Comparison of ENCODE assay signal across 1 cellular context in genomic region chr2:237474931-237475703, GRCh38.
TF ChIP-seq lines count a peak whose summit lies in the region.

No MANE protein-coding gene starts in this region.

TF ChIP-seq in HepG2, 621 proteins besides CTCF, POLR2A, EP300 and RAD21 (continued from another document and continues in another):
- TF ChIP-seq DZIP1 (CRISPR knock-in tag; IDR thresholded peaks at IDR 0.05) (peak; percentile 53; the same call in 1 of the 2 replicates), DRAP1 (CRISPR knock-in tag; IDR thresholded peaks at IDR 0.05) (0 out of 2 replicates have a peak, but pooled peaks have one; percentile 31), HMG20B (CRISPR knock-in tag; conservative IDR thresholded peaks at IDR 0.05) (no peak), CENPT (CRISPR knock-in tag; IDR thresholded peaks at IDR 0.05; ENCODE audit: low read depth) (no peak), ZNF770 (CRISPR knock-in tag; IDR thresholded peaks at IDR 0.05) (no peak; the same call in 1 of the 2 replicates), ZNF564 (CRISPR knock-in tag; IDR thresholded peaks at IDR 0.05) (peak; percentile 59; the same call in 1 of the 2 replicates), ARNT (IDR thresholded peaks at IDR 0.05) (no peak), ZSCAN12 (CRISPR knock-in tag; IDR thresholded peaks at IDR 0.05) (no peak), PHF8 (CRISPR knock-in tag; IDR thresholded peaks at IDR 0.05) (peak; percentile 82), PRMT3 (CRISPR knock-in tag; IDR thresholded peaks at IDR 0.05; ENCODE audit: borderline replicate concordance, low read depth) (0 out of 2 replicates have a peak, but pooled peaks have one; percentile 37), EEA1 (CRISPR knock-in tag; IDR thresholded peaks at IDR 0.05; ENCODE audit: borderline replicate concordance) (0 out of 2 replicates have a peak, but pooled peaks have one; percentile 24), MXD3 (CRISPR knock-in tag; IDR thresholded peaks at IDR 0.05) (peak; percentile 67; the same call in 1 of the 2 replicates), SNRNP70 (IDR thresholded peaks at IDR 0.05; ENCODE audit: low read depth, low read length) (no peak), TARDBP (CRISPR knock-in tag; IDR thresholded peaks at IDR 0.05) (peak; percentile 88), SYNCRIP (IDR thresholded peaks at IDR 0.05; ENCODE audit: insufficient read depth, low read depth, low read length) (no peak), NR2F1 (CRISPR knock-in tag; IDR thresholded peaks at IDR 0.05) (peak; percentile 50 to 58; a peak in 2 of 4 replicates), ZNF556 (CRISPR knock-in tag; IDR thresholded peaks at IDR 0.05; ENCODE audit: borderline replicate concordance) (peak; percentile 93), RNF2 (conservative IDR thresholded peaks at IDR 0.05; ENCODE audit: low read depth) (no peak), ZNF12 (CRISPR knock-in tag; IDR thresholded peaks at IDR 0.05) (no peak), ZNF574 (CRISPR knock-in tag; IDR thresholded peaks at IDR 0.05) (peak; percentile 99), ZNF720 (CRISPR knock-in tag; IDR thresholded peaks at IDR 0.05) (no peak), TBX2 (CRISPR knock-in tag; IDR thresholded peaks at IDR 0.05; ENCODE audit: borderline replicate concordance) (0 out of 2 replicates have a peak, but pooled peaks have one; percentile 67), CREB1 (IDR thresholded peaks at IDR 0.05) (no peak), CREB1 (CRISPR knock-in tag; IDR thresholded peaks at IDR 0.05) (no peak), ZNF740 (CRISPR knock-in tag; IDR thresholded peaks at IDR 0.05) (no peak), MNT (IDR thresholded peaks at IDR 0.05) (no peak), ZNF562 (CRISPR knock-in tag; IDR thresholded peaks at IDR 0.05; ENCODE audit: borderline replicate concordance) (no peak), AGO2 (optimal IDR thresholded peaks at IDR 0.05; ENCODE audit: low read depth, low read length) (peak; percentile 86), HOXD1 (CRISPR knock-in tag; IDR thresholded peaks at IDR 0.05) (no peak), PPARG (CRISPR knock-in tag; conservative IDR thresholded peaks at IDR 0.05) (peak; percentile 38; the same call in 1 of the 2 replicates), EED (CRISPR knock-in tag; IDR thresholded peaks at IDR 0.05) (no peak), ZFP1 (CRISPR knock-in tag; IDR thresholded peaks at IDR 0.05) (no peak), ZZZ3 (CRISPR knock-in tag; IDR thresholded peaks at IDR 0.05; ENCODE audit: borderline replicate concordance) (peak; percentile 49; the same call in 1 of the 2 replicates), PRPF4 (IDR thresholded peaks at IDR 0.05; ENCODE audit: low read depth, low read length, poor library complexity, severe bottlenecking) (no peak), SRSF1 (optimal IDR thresholded peaks at IDR 0.05; ENCODE audit: low read depth, low read length) (no peak), ZBTB10 (CRISPR knock-in tag; IDR thresholded peaks at IDR 0.05; ENCODE audit: borderline replicate concordance) (0 out of 2 replicates have a peak, but pooled peaks have one; percentile 66), ZNF629 (CRISPR knock-in tag; conservative IDR thresholded peaks at IDR 0.05) (no peak), AHR (CRISPR knock-in tag; IDR thresholded peaks at IDR 0.05) (no peak), ZNF709 (CRISPR knock-in tag; IDR thresholded peaks at IDR 0.05) (0 out of 2 replicates have a peak, but pooled peaks have one; percentile 25), HES4 (CRISPR knock-in tag; IDR thresholded peaks at IDR 0.05; ENCODE audit: borderline replicate concordance) (0 out of 2 replicates have a peak, but pooled peaks have one; percentile 41), SSRP1 (CRISPR knock-in tag; IDR thresholded peaks at IDR 0.05) (no peak), ZBTB43 (CRISPR knock-in tag; conservative IDR thresholded peaks at IDR 0.05) (0 out of 2 replicates have a peak, but pooled peaks have one; percentile 36), TCF12 (IDR thresholded peaks at IDR 0.05) (no peak), TCF12 (CRISPR knock-in tag; IDR thresholded peaks at IDR 0.05) (peak; percentile 81), FOSL1 (CRISPR knock-in tag; IDR thresholded peaks at IDR 0.05; ENCODE audit: borderline replicate concordance) (no peak), CCAR2 (optimal IDR thresholded peaks at IDR 0.05; ENCODE audit: low read depth, low read length) (no peak), ZNF550 (CRISPR knock-in tag; IDR thresholded peaks at IDR 0.05; ENCODE audit: borderline replicate concordance) (no peak), ZNF446 (CRISPR knock-in tag; IDR thresholded peaks at IDR 0.05) (no peak; the same call in 1 of the 2 replicates), ZNF317 (CRISPR knock-in tag; IDR thresholded peaks at IDR 0.05) (no peak), BRF2 (CRISPR knock-in tag; IDR thresholded peaks at IDR 0.05) (peak; percentile 67; the same call in 1 of the 2 replicates), HMG20A (CRISPR knock-in tag; IDR thresholded peaks at IDR 0.05; ENCODE audit: borderline replicate concordance) (no peak), ZBTB1 (CRISPR knock-in tag; IDR thresholded peaks at IDR 0.05; ENCODE audit: borderline replicate concordance) (no peak)
